In genomic region chr3:112635674-112636073, GRCh38 we compare ENCODE assay signal across 10 cellular contexts. TPM values are rescaled to one million over a fixed set of nuclear protein-coding genes. Genes with fewer than 3 reads are reported as not detected.
A peak's percentile ranks its signal among the peaks of the same experiment; 100 is the strongest.
DNase-seq lines count a peak whose midpoint lies in the region; ATAC-seq and TF ChIP-seq lines count a peak whose summit lies in the region.
"Had no signal": no experiment of that assay in that cellular context is flagged by ENCODE, and none has a peak within 500 bp of the region (broad histone marks: within the 10 kb centered on the region; RNA-seq: fewer than 3 reads in every experiment).

No MANE protein-coding gene starts in this region.

- no peaks in the 10 kb centered on the region for H3K36me3 Mint-ChIP-seq in activated T-helper 1 cell treated with anti-CD3 and anti-CD28 coated beads, Interleukin-12 subunit alpha, Interleukin-12 subunit beta, Interleukin-2, Interleukin-4 antibody, amounts not matched to agents 30 ng/mL and 10 ng/mL and 1 ng/mL, durations not matched to agents 14 hours and 24 hours and 36 hours (ENCODE audit: low read depth)
- H3K36me3 Mint-ChIP-seq in GM23338 (ENCODE audit: low read depth) = peaks cover 5% of the 10 kb centered on the region; the same call in 1 of the 3 replicates

- no peaks in the 10 kb centered on the region for H3K9me3 ChIP-seq in right lobe of liver

- no peaks in the 10 kb centered on the region for H4K20me1 ChIP-seq in GM23338 (replicated peaks; ENCODE audit: insufficient read depth)

- H3K4me3 ChIP-seq in GM23338 = no peak overlapping the region
- no peak overlapping the region for H3K4me3 ChIP-seq in right lobe of liver

- no peaks in the 10 kb centered on the region for H3K9me3 Mint-ChIP-seq in activated T-helper 1 cell treated with anti-CD3 and anti-CD28 coated beads, Interleukin-12 subunit alpha, Interleukin-12 subunit beta, Interleukin-2, Interleukin-4 antibody, amounts not matched to agents 30 ng/mL and 10 ng/mL and 1 ng/mL, durations not matched to agents 14 hours and 24 hours and 36 hours
- H3K9me3 Mint-ChIP-seq in GM23338 = no peaks in the 10 kb centered on the region
- H3K9me3 Mint-ChIP-seq: stimulated activated naive CD8-positive, alpha-beta T cell treated with anti-CD3 and anti-CD28 coated beads, Interleukin-15, Interleukin-2, amounts not matched to agents 100 ng/mL and 50 ng/mL, for 24 hours had no signal

- H3K36me3 ChIP-seq in GM23338 (ENCODE audit: insufficient read depth) (no peaks in the 10 kb centered on the region), right lobe of liver (no peaks in the 10 kb centered on the region)

- H3F3A ChIP-seq in GM23338 (replicated peaks; ENCODE audit: low read depth) = no peaks in the 10 kb centered on the region

- H2AFZ ChIP-seq in GM23338 = no peak overlapping the region

- no peaks in the 10 kb centered on the region for H3K27me3 Mint-ChIP-seq in activated T-helper 1 cell treated with anti-CD3 and anti-CD28 coated beads, Interleukin-12 subunit alpha, Interleukin-12 subunit beta, Interleukin-2, Interleukin-4 antibody, amounts not matched to agents 30 ng/mL and 10 ng/mL and 1 ng/mL, durations not matched to agents 14 hours and 24 hours and 36 hours (ENCODE audit: insufficient read depth)
- H3K27me3 Mint-ChIP-seq in GM23338 (ENCODE audit: insufficient read depth, low read depth, poor library complexity) = no peaks in the 10 kb centered on the region
- H3K27me3 Mint-ChIP-seq: stimulated activated naive CD8-positive, alpha-beta T cell treated with anti-CD3 and anti-CD28 coated beads, Interleukin-15, Interleukin-2, amounts not matched to agents 100 ng/mL and 50 ng/mL, for 24 hours had no signal

- H3K4me3 Mint-ChIP-seq in activated T-helper 1 cell treated with anti-CD3 and anti-CD28 coated beads, Interleukin-12 subunit alpha, Interleukin-12 subunit beta, Interleukin-2, Interleukin-4 antibody, amounts not matched to agents 30 ng/mL and 10 ng/mL and 1 ng/mL, durations not matched to agents 14 hours and 24 hours and 36 hours = no peak overlapping the region
- no peak overlapping the region for H3K4me3 Mint-ChIP-seq in GM23338
- H3K4me3 Mint-ChIP-seq: stimulated activated naive CD8-positive, alpha-beta T cell treated with anti-CD3 and anti-CD28 coated beads, Interleukin-15, Interleukin-2, amounts not matched to agents 100 ng/mL and 50 ng/mL, for 24 hours had no signal

- no peak overlapping the region for H3K4me2 ChIP-seq in GM23338

- intact Hi-C loops in activated T-helper 1 cell treated with anti-CD3 and anti-CD28 coated beads, Interleukin-12 subunit alpha, Interleukin-12 subunit beta, Interleukin-2, Interleukin-4 antibody, amounts not matched to agents 30 ng/mL and 10 ng/mL and 1 ng/mL, durations not matched to agents 14 hours and 24 hours and 36 hours (cut with micrococcal nuclease) = loop anchor here (1.0 kb wide), 1 partner anchor 53 kb away; no protein-coding TSS in a partner anchor
- intact Hi-C loops in sciatic nerve (cut with DNase I) (no loop called here), right lobe of liver (cut with DNase I) (no loop called here)

- ATAC-seq in sciatic nerve (peak; percentile 33), GM23338 (no peak), right lobe of liver (no peak)

- H3K27me3 ChIP-seq in GM23338 (ENCODE audit: insufficient read depth) (no peaks in the 10 kb centered on the region), right lobe of liver (no peaks in the 10 kb centered on the region)

- TF ChIP-seq CTCF in GM23338 (conservative IDR thresholded peaks at IDR 0.05; ENCODE audit: low read depth in 2 of 2) = no peak
- no peak for TF ChIP-seq CTCF in right lobe of liver (IDR thresholded peaks at IDR 0.05)

- H3K27ac Mint-ChIP-seq in activated T-helper 1 cell treated with anti-CD3 and anti-CD28 coated beads, Interleukin-12 subunit alpha, Interleukin-12 subunit beta, Interleukin-2, Interleukin-4 antibody, amounts not matched to agents 30 ng/mL and 10 ng/mL and 1 ng/mL, durations not matched to agents 14 hours and 24 hours and 36 hours = peak overlapping the region; percentile 6
- no peak overlapping the region for H3K27ac Mint-ChIP-seq in GM23338
- H3K27ac Mint-ChIP-seq: stimulated activated naive CD8-positive, alpha-beta T cell treated with anti-CD3 and anti-CD28 coated beads, Interleukin-15, Interleukin-2, amounts not matched to agents 100 ng/mL and 50 ng/mL, for 24 hours had no signal

- TF ChIP-seq POLR2A in right lobe of liver (IDR thresholded peaks at IDR 0.05) = no peak

- H3K4me1 ChIP-seq in GM23338 (ENCODE audit: insufficient read depth) (peaks cover 57% of the 10 kb centered on the region), right lobe of liver (no peaks in the 10 kb centered on the region)

- H3K4me1 Mint-ChIP-seq in activated T-helper 1 cell treated with anti-CD3 and anti-CD28 coated beads, Interleukin-12 subunit alpha, Interleukin-12 subunit beta, Interleukin-2, Interleukin-4 antibody, amounts not matched to agents 30 ng/mL and 10 ng/mL and 1 ng/mL, durations not matched to agents 14 hours and 24 hours and 36 hours (ENCODE audit: low read depth) = peaks cover 23% of the 10 kb centered on the region
- peaks cover 51% of the 10 kb centered on the region for H3K4me1 Mint-ChIP-seq in GM23338

- no peak overlapping the region for H3K27ac ChIP-seq in GM23338 (ENCODE audit: low read depth)
- no peak overlapping the region for H3K27ac ChIP-seq in right lobe of liver

- WGBS in right lobe of liver (ENCODE audit: insufficient coverage, low coverage, low lambda C conversion rate, missing lambda C conversion rate) = 50% methylated on average over 1 of the region's 1 CpG

- peaks cover 4% of the 10 kb centered on the region; the same call in 1 of the 2 replicates for H3K9me2 ChIP-seq in GM23338 (ENCODE audit: insufficient read depth)

- H3K79me2 ChIP-seq in GM23338 (replicated peaks; ENCODE audit: insufficient read depth) = no peaks in the 10 kb centered on the region

- DNase-seq in GM04503 (ENCODE audit: low read depth) (peak; percentile 74), glomerular visceral epithelial cell (ENCODE audit: extremely low spot score) (peak; percentile 73), sciatic nerve (ENCODE audit: low spot score) (no peak), GM23338 (ENCODE audit: low spot score) (no peak), SW 1271 (lab: John Stamatoyannopoulos, UW) (no peak), right lobe of liver (no peak), AML-193 (lab: John Stamatoyannopoulos, UW) (no peak)
- no peak for DNase-seq in activated T-helper 1 cell treated with anti-CD3 and anti-CD28 coated beads, Interleukin-12 subunit alpha, Interleukin-12 subunit beta, Interleukin-2, Interleukin-4 antibody, amounts not matched to agents 30 ng/mL and 10 ng/mL and 1 ng/mL, durations not matched to agents 14 hours and 24 hours and 36 hours (ENCODE audit: low spot score)
- DNase-seq: T-helper 9 cell had no signal

TF ChIP-seq in GM23338, 12 proteins besides CTCF, POLR2A, EP300 and RAD21 (continues in another document):
- TF ChIP-seq EZH2phosphoT487 (IDR thresholded peaks at IDR 0.05; ENCODE audit: unreplicated experiment) = no peak
- TF ChIP-seq STAT1 (IDR thresholded peaks at IDR 0.05; ENCODE audit: unreplicated experiment) = no peak
- no peak for TF ChIP-seq ZNF331 (CRISPR knock-in tag; IDR thresholded peaks at IDR 0.05; ENCODE audit: low read depth)
- TF ChIP-seq ZNF114 (CRISPR knock-in tag; IDR thresholded peaks at IDR 0.05) = no peak
- no peak for TF ChIP-seq NANOG (IDR thresholded peaks at IDR 0.05; ENCODE audit: borderline replicate concordance)
- TF ChIP-seq REST (IDR thresholded peaks at IDR 0.05; ENCODE audit: unreplicated experiment) = no peak

RNA-seq across cellular contexts. Expression of gene CCDC80, which starts 5.3 kb away (rescaled TPM):
- 0.23 TPM in 1 of 2 replicates, not detected in the other for total RNA-seq in activated T-helper 1 cell treated with anti-CD3 and anti-CD28 coated beads, Interleukin-12 subunit alpha, Interleukin-12 subunit beta, Interleukin-2, Interleukin-4 antibody, amounts not matched to agents 30 ng/mL and 10 ng/mL and 1 ng/mL, durations not matched to agents 14 hours and 24 hours and 36 hours
- total RNA-seq in sciatic nerve (143 TPM), right lobe of liver (1 to 10 TPM in 4 of 6 experiments, under 1 TPM in 2; 0.55 to 5.8 (median 1.3) TPM)
- total RNA-seq in GM23338 (2014; rRNA removed; shearing (Covaris generic)) = 5.4 and 8.1 TPM in 2 replicates
- polyA plus RNA-seq in GM23338 (2016; fragmentation: Nextera tagmentation; extraction: Ambion mirVana) = 6.0 and 6.7 TPM in 2 replicates

Comparison
In these comparisons a context has a peak if more than half of its experiments do, and no peak if none do; other contexts are left out.
1. DNase-seq: peak in GM04503 (single experiment) and glomerular visceral epithelial cell (single experiment); none in activated T-helper 1 cell treated with anti-CD3 and anti-CD28 coated beads, Interleukin-12 subunit alpha, Interleukin-12 subunit beta, Interleukin-2, Interleukin-4 antibody, amounts not matched to agents 30 ng/mL and 10 ng/mL and 1 ng/mL, durations not matched to agents 14 hours and 24 hours and 36 hours (single experiment), sciatic nerve (single experiment), GM23338 (single experiment), SW 1271 (0 of 2), right lobe of liver (0 of 3) and AML-193 (0 of 2).
2. RNA of gene CCDC80, which starts 5.3 kb away (total RNA-seq): 143 TPM in sciatic nerve (single experiment); 5.4 to 8.1 TPM in GM23338, 0.55 to 5.8 TPM in right lobe of liver and 0.23 TPM in activated T-helper 1 cell treated with anti-CD3 and anti-CD28 coated beads, Interleukin-12 subunit alpha, Interleukin-12 subunit beta, Interleukin-2, Interleukin-4 antibody, amounts not matched to agents 30 ng/mL and 10 ng/mL and 1 ng/mL, durations not matched to agents 14 hours and 24 hours and 36 hours; every median in the first group is over 10 times any median in the second.